In genomic region chr14:22919601-22919921, GRCh38 we compare ENCODE assay signal across 8 cellular contexts. TPM values are rescaled to one million over a fixed set of nuclear protein-coding genes. Genes with fewer than 3 reads are reported as not detected.
A peak's percentile ranks its signal among the peaks of the same experiment; 100 is the strongest.
DNase-seq lines count a peak whose midpoint lies in the region; ATAC-seq, FAIRE-seq and TF ChIP-seq lines count a peak whose summit lies in the region.

No MANE protein-coding gene starts in this region.

- ATAC-seq in CD8-positive, alpha-beta T cell: no peak
- ATAC-seq in HG02884 (IDR thresholded peaks at IDR 0.05; ENCODE audit: unreplicated experiment) (peak; percentile 1), lung (ENCODE audit: insufficient read depth, low FRiP score) (peak; percentile 2)

- DNase-seq in CD8-positive, alpha-beta T cell: no peak
- DNase-seq in astrocyte (ENCODE audit: low read depth): no peak
- no peak for DNase-seq in lung (ENCODE audit: low spot score)
- DNase-seq in vagina (ENCODE audit: extremely low spot score in 2 of 2): no peak
- DNase-seq in GM10266 (ENCODE audit: extremely low spot score): no peak
- no peak for DNase-seq in DMS153 treated with DMSO at 0.1 percent for 48 hours (lab: John Stamatoyannopoulos, UW; ENCODE audit: unreplicated experiment)
- no peak for DNase-seq in glomerular visceral epithelial cell (ENCODE audit: extremely low spot score)

- no peak for TF ChIP-seq CTCF in CD8-positive, alpha-beta T cell (IDR thresholded peaks at IDR 0.05)
- TF ChIP-seq CTCF in astrocyte (IDR thresholded peaks at IDR 0.05; ENCODE audit: insufficient read depth, low read depth, low read length) (no peak), lung (IDR thresholded peaks at IDR 0.05; ENCODE audit: control extremely low read depth, extremely low read depth) (no peak), vagina (IDR thresholded peaks at IDR 0.05) (no peak), GM10266 (IDR thresholded peaks at IDR 0.05; ENCODE audit: control insufficient read depth, insufficient read depth, low read depth, missing control alignments) (no peak)

- POLR2A ChIA-PET in CD8-positive, alpha-beta T cell (lab: Charles Lee): interaction anchor here (0.9 to 3.6 kb wide), 8 partner anchors 9 to 176 kb away, joined by 3 to 32 read pairs (median 8); partner anchors contain the start of genes ACIN1, C14orf119, LRP10 and PRMT5

- peaks cover 39% of the 10 kb centered on the region for H3K4me1 Mint-ChIP-seq in CD8-positive, alpha-beta T cell (ENCODE audit: low read depth)
- peaks cover 24% of the 10 kb centered on the region for H3K4me1 Mint-ChIP-seq in astrocyte (ENCODE audit: low read depth, unreplicated experiment)

- H3K4me1 ChIP-seq in CD8-positive, alpha-beta T cell (ENCODE audit: insufficient read depth, low read length): peaks cover 30% of the 10 kb centered on the region
- H3K4me1 ChIP-seq in astrocyte (ENCODE audit: insufficient read depth, low read length): peaks cover 4% of the 10 kb centered on the region
- peaks cover 0 to 6% of the 10 kb centered on the region in 2 donors for H3K4me1 ChIP-seq in lung (ENCODE audit: control insufficient read depth in 2 of 2, insufficient read depth in 2 of 2, low read length in 2 of 2)
- peaks cover 39% of the 10 kb centered on the region for H3K4me1 ChIP-seq in vagina

- peak overlapping the region; percentile 99 for H3K27ac Mint-ChIP-seq in CD8-positive, alpha-beta T cell
- H3K27ac Mint-ChIP-seq in astrocyte (ENCODE audit: unreplicated experiment): peak overlapping the region; percentile 100

- 5 to 9% methylated on average over 10 of the region's 10 CpGs for WGBS in lung, 2 donors

- CTCF ChIA-PET in CD8-positive, alpha-beta T cell (lab: Charles Lee): interaction anchor here (1.0 to 5.0 kb wide), 9 partner anchors 8 to 363 kb away, joined by 3 to 31 read pairs (median 4); partner anchors contain the start of genes CDH24, LRP10 and PRMT5

- no peaks in the 10 kb centered on the region for H3K27me3 Mint-ChIP-seq in CD8-positive, alpha-beta T cell (ENCODE audit: low read depth)
- no peaks in the 10 kb centered on the region for H3K27me3 Mint-ChIP-seq in astrocyte (ENCODE audit: low read depth, unreplicated experiment)

- no peak for TF ChIP-seq POLR2A in vagina (IDR thresholded peaks at IDR 0.05)

- H3K36me3 Mint-ChIP-seq in CD8-positive, alpha-beta T cell: peaks cover 66% of the 10 kb centered on the region
- peaks cover 35% of the 10 kb centered on the region for H3K36me3 Mint-ChIP-seq in astrocyte (ENCODE audit: low read depth, unreplicated experiment)

- H2AFZ ChIP-seq in astrocyte (ENCODE audit: low read depth, low read length): peak overlapping the region; percentile 57

- intact Hi-C loops in CD8-positive, alpha-beta T cell (cut with DNase I, micrococcal nuclease): loop anchor here (1.0 to 5.0 kb wide), 12 partner anchors 10 to 549 kb away; partner anchors contain the start of genes DAD1 (in 2 of the 2), PRMT5 (in 2 of the 2), HAUS4 (in 1 of the 2) and LRP10 (in 1 of the 2)
- intact Hi-C loops in vagina (cut with DNase I): no loop called here

- no peaks in the 10 kb centered on the region for H3K9me3 ChIP-seq in CD8-positive, alpha-beta T cell (ENCODE audit: low read length)
- H3K9me3 ChIP-seq in astrocyte (ENCODE audit: insufficient read depth, low read depth, low read length): no peaks in the 10 kb centered on the region
- no peaks in the 10 kb centered on the region for H3K9me3 ChIP-seq in lung (ENCODE audit: control insufficient read depth in 2 of 2, insufficient read depth in 1 of 2, low read length in 1 of 2)
- H3K9me3 ChIP-seq in vagina: no peaks in the 10 kb centered on the region

- peaks cover 35% of the 10 kb centered on the region for H3K79me2 ChIP-seq in astrocyte (ENCODE audit: insufficient read depth, low read length)

- no peaks in the 10 kb centered on the region for H4K20me1 ChIP-seq in astrocyte (ENCODE audit: insufficient read depth, low read length)

- H3K9me3 Mint-ChIP-seq in CD8-positive, alpha-beta T cell: no peaks in the 10 kb centered on the region
- H3K9me3 Mint-ChIP-seq in astrocyte (ENCODE audit: unreplicated experiment): no peaks in the 10 kb centered on the region

- H3K27me3 ChIP-seq in CD8-positive, alpha-beta T cell (ENCODE audit: insufficient read depth, low read length): no peaks in the 10 kb centered on the region
- no peaks in the 10 kb centered on the region for H3K27me3 ChIP-seq in astrocyte (ENCODE audit: insufficient read depth, low read length)
- no peaks in the 10 kb centered on the region for H3K27me3 ChIP-seq in lung (ENCODE audit: control insufficient read depth, insufficient read depth)
- no peaks in the 10 kb centered on the region for H3K27me3 ChIP-seq in vagina

- H3K4me3 ChIP-seq in CD8-positive, alpha-beta T cell (ENCODE audit: low read depth, low read length): peak overlapping the region; percentile 47
- H3K4me3 ChIP-seq in astrocyte (ENCODE audit: insufficient read depth, low read depth, low read length) (peak overlapping the region; percentile 51), lung (peak overlapping the region; percentile 40), vagina (peak overlapping the region; percentile 44 to 91)

- H3K36me3 ChIP-seq in CD8-positive, alpha-beta T cell (ENCODE audit: insufficient read depth, low read length): peaks cover 23% of the 10 kb centered on the region
- H3K36me3 ChIP-seq in astrocyte (ENCODE audit: insufficient read depth, low read length): peaks cover 37% of the 10 kb centered on the region
- peaks cover 23 to 25% of the 10 kb centered on the region in 2 donors for H3K36me3 ChIP-seq in lung (ENCODE audit: control insufficient read depth in 2 of 2, insufficient read depth in 2 of 2, low read length in 2 of 2)
- H3K36me3 ChIP-seq in vagina: peaks cover 0 to 43% of the 10 kb centered on the region in 2 donors

- H3K4me3 Mint-ChIP-seq in CD8-positive, alpha-beta T cell: peak overlapping the region; percentile 91
- H3K4me3 Mint-ChIP-seq in astrocyte (ENCODE audit: unreplicated experiment): peak overlapping the region; percentile 97

- H3K4me2 ChIP-seq in astrocyte (ENCODE audit: low read length): peak overlapping the region; percentile 82

- peak overlapping the region; percentile 100 for H3K27ac ChIP-seq in CD8-positive, alpha-beta T cell (ENCODE audit: low read depth, low read length)
- H3K27ac ChIP-seq in astrocyte (ENCODE audit: low read depth, low read length) (peak overlapping the region; percentile 97), lung (ENCODE audit: low read depth in 1 of 2, low read length in 1 of 2) (peak overlapping the region; percentile 72 to 91), vagina (peak overlapping the region; percentile 100)

- peak overlapping the region; percentile 59 for H3K9ac ChIP-seq in astrocyte (ENCODE audit: low read length)

- no peak for FAIRE-seq in astrocyte (lab: Jason Lieb, UNC)

RNA-seq across cellular contexts. Expression of gene RBM23, which starts 0.6 kb away (rescaled TPM):
- 100 to 1,000 TPM; 135 to 141 TPM for total RNA-seq in CD8-positive, alpha-beta T cell
- 43.9 and 49.3 TPM in 2 replicates for total RNA-seq in astrocyte
- 100 to 1,000 TPM in 1 of 2 donors, 10 to 100 TPM in 1; 85.3 to 104 TPM for total RNA-seq in lung
- polyA plus RNA-seq in lung: 10 to 100 TPM; 27.7 to 58.1 TPM
- total RNA-seq in vagina: 68.5 TPM

RNA-seq across cellular contexts. Expression of gene PRMT5, which starts 9.6 kb away (rescaled TPM):
- 10 to 100 TPM; 14.3 to 15.2 TPM for total RNA-seq in CD8-positive, alpha-beta T cell
- total RNA-seq in astrocyte: 84.2 and 91.6 TPM in 2 replicates
- total RNA-seq in lung: 10 to 100 TPM; 45.6 to 54.7 TPM
- polyA plus RNA-seq in lung: 10 to 100 TPM; 19.2 to 56.5 TPM
- total RNA-seq in vagina: 65.6 TPM

RNA-seq across cellular contexts. Expression of gene REM2, which starts 36.5 kb away (rescaled TPM):
- total RNA-seq in CD8-positive, alpha-beta T cell: 1 to 10 TPM; 4.1 to 5.4 TPM
- total RNA-seq in astrocyte (0.48 and 0.79 TPM in 2 replicates), lung (under 1 TPM in 1 of 2 donors, not detected in 1; 0.92 TPM), vagina (3.9 TPM)
- under 1 TPM; 0.88 to 0.98 TPM for polyA plus RNA-seq in lung

RNA-seq across cellular contexts. Expression of gene HAUS4, which starts 37.3 kb away (rescaled TPM):
- 10 to 100 TPM; 11.9 to 15.3 TPM for total RNA-seq in CD8-positive, alpha-beta T cell
- total RNA-seq in astrocyte (6.6 and 10.4 TPM in 2 replicates), lung (10 to 100 TPM; 47.2 to 49.0 TPM), vagina (65.6 TPM)
- polyA plus RNA-seq in lung: 10 to 100 TPM; 28.3 to 45.5 TPM

RNA-seq across cellular contexts. Expression of gene LRP10, which starts 48.0 kb away (rescaled TPM):
- 10 to 100 TPM; 37.1 to 39.2 TPM for total RNA-seq in CD8-positive, alpha-beta T cell
- total RNA-seq in astrocyte: 142 and 157 TPM in 2 replicates
- 100 to 1,000 TPM in 1 of 2 donors, 10 to 100 TPM in 1; 55.2 to 148 TPM for total RNA-seq in lung
- polyA plus RNA-seq in lung: 100 to 1,000 TPM in 1 of 2 donors, 10 to 100 TPM in 1; 25.7 to 133 TPM
- total RNA-seq in vagina: 137 TPM
